Comparison of ENCODE assay signal across 8 cellular contexts in genomic region chr15:50355980-50356379, GRCh38. TPM values are rescaled to one million over a fixed set of nuclear protein-coding genes. Genes with fewer than 3 reads are reported as not detected.
DNase-seq lines count a peak whose midpoint lies in the region; ATAC-seq and TF ChIP-seq lines count a peak whose summit lies in the region.

No MANE protein-coding gene starts in this region.

- TF ChIP-seq CTCF in GM06990 (IDR thresholded peaks at IDR 0.05; ENCODE audit: insufficient read depth, low read length, poor library complexity, severe bottlenecking) = no peak
- no peak for TF ChIP-seq CTCF in Peyer's patch (IDR thresholded peaks at IDR 0.05)
- no peak for TF ChIP-seq CTCF in fibroblast of lung (conservative IDR thresholded peaks at IDR 0.05 in 1 of 2, IDR thresholded peaks at IDR 0.05 in 1 of 2; ENCODE audit: low read depth in 1 of 2, low read length in 2 of 2)
- no peak for TF ChIP-seq CTCF in prostate gland (IDR thresholded peaks at IDR 0.05)

- no peak overlapping the region for H2AFZ ChIP-seq in fibroblast of lung (ENCODE audit: low read length)

- H3K4me3 ChIP-seq in GM06990 (replicated peaks; ENCODE audit: low read depth, low read length) = peak overlapping the region; percentile 72
- peak overlapping the region; percentile 79 to 98 (median 92) for H3K4me3 ChIP-seq in Peyer's patch
- peak overlapping the region; percentile 68 to 88 (median 78) for H3K4me3 ChIP-seq in fibroblast of lung (replicated peaks in 1 of 4; ENCODE audit: control extremely low read depth in 1 of 4, insufficient read depth in 1 of 4, low read depth in 3 of 4, low read length in 4 of 4)
- H3K4me3 ChIP-seq in prostate gland = peak overlapping the region; percentile 99 to 100

- no peak for ATAC-seq in GM19455 (IDR thresholded peaks at IDR 0.05; ENCODE audit: unreplicated experiment)
- ATAC-seq in GM21515 (IDR thresholded peaks at IDR 0.05; ENCODE audit: unreplicated experiment) = no peak

- 12% methylated on average over 2 of the region's 2 CpGs for WGBS in prostate gland

- intact Hi-C loops in prostate gland (cut with DNase I) = loop anchor here (10.0 kb wide), 3 partner anchors 69 to 1201 kb away; partner anchors contain the start of genes COPS2, SPPL2A and USP8

- H3K36me3 ChIP-seq in GM06990 (ENCODE audit: control insufficient read depth, insufficient read depth, low read length) = peaks cover 3% of the 10 kb centered on the region
- peaks cover 0 to 9% (median 0%) of the 10 kb centered on the region in 3 donors for H3K36me3 ChIP-seq in Peyer's patch
- H3K36me3 ChIP-seq in fibroblast of lung (ENCODE audit: control insufficient read depth, insufficient read depth, low read length) = peaks cover 7% of the 10 kb centered on the region
- no peaks in the 10 kb centered on the region for H3K36me3 ChIP-seq in prostate gland

- H4K20me1 ChIP-seq in fibroblast of lung (ENCODE audit: control insufficient read depth, extremely low read depth, insufficient read depth, low read length) = peaks cover 2% of the 10 kb centered on the region

- H3K79me2 ChIP-seq in fibroblast of lung (ENCODE audit: control insufficient read depth, insufficient read depth, low read length) = peaks cover 63% of the 10 kb centered on the region

- peaks cover 0 to 26% (median 4%) of the 10 kb centered on the region in 4 donors for H3K4me1 ChIP-seq in Peyer's patch
- H3K4me1 ChIP-seq in fibroblast of lung (ENCODE audit: control insufficient read depth, extremely low read depth, insufficient read depth, low read length) = no peaks in the 10 kb centered on the region
- H3K4me1 ChIP-seq in prostate gland (replicated peaks) = no peaks in the 10 kb centered on the region

- DNase-seq in GM06990 (ENCODE audit: extremely low read depth, insufficient read length) = no peak
- DNase-seq in Peyer's patch = no peak
- DNase-seq in fibroblast of lung (ENCODE audit: low read depth in 2 of 2) = peak; percentile 7 to 22
- DNase-seq in prostate gland (ENCODE audit: low spot score) = no peak
- no peak for DNase-seq in NCI-H345 treated with DMSO at 0.1 percent for 48 hours (lab: John Stamatoyannopoulos, UW; ENCODE audit: unreplicated experiment)
- no peak for DNase-seq in NCI-H2029 (lab: John Stamatoyannopoulos, UW)

- no peaks in the 10 kb centered on the region for H3K9me3 ChIP-seq in Peyer's patch
- no peaks in the 10 kb centered on the region for H3K9me3 ChIP-seq in fibroblast of lung (ENCODE audit: control insufficient read depth, insufficient read depth, low read depth, low read length)
- no peaks in the 10 kb centered on the region for H3K9me3 ChIP-seq in prostate gland

- H3K27ac ChIP-seq in Peyer's patch = peak overlapping the region; percentile 99 to 100 (median 100)
- H3K27ac ChIP-seq in fibroblast of lung (ENCODE audit: insufficient read depth, low read length) = peak overlapping the region; percentile 85
- peak overlapping the region in 1 of 2 donors; percentile 99 for H3K27ac ChIP-seq in prostate gland

- H3K9ac ChIP-seq in fibroblast of lung (ENCODE audit: insufficient read depth, low read length) = peak overlapping the region; percentile 83

- H3K4me2 ChIP-seq in fibroblast of lung (ENCODE audit: extremely low read depth, insufficient read depth, low read length) = peak overlapping the region; percentile 82

- H3K27me3 ChIP-seq in GM06990 (replicated peaks; ENCODE audit: control insufficient read depth, insufficient read depth, low read length) = no peaks in the 10 kb centered on the region
- H3K27me3 ChIP-seq in Peyer's patch = no peaks in the 10 kb centered on the region
- no peaks in the 10 kb centered on the region for H3K27me3 ChIP-seq in fibroblast of lung (ENCODE audit: control insufficient read depth, insufficient read depth, low read length)
- no peaks in the 10 kb centered on the region for H3K27me3 ChIP-seq in prostate gland (replicated peaks; ENCODE audit: insufficient read depth)

- no peak for TF ChIP-seq POLR2A in Peyer's patch (IDR thresholded peaks at IDR 0.05)
- TF ChIP-seq POLR2A in prostate gland (IDR thresholded peaks at IDR 0.05) = no peak

RNA-seq across cellular contexts. Expression of gene GABPB1, which starts 1.0 kb away (rescaled TPM):
- total RNA-seq in Peyer's patch (10 to 100 TPM; 13.8 to 16.3 (median 15.7) TPM), fibroblast of lung (39.0 and 40.1 TPM in 2 replicates), prostate gland (10 to 100 TPM; 31.8 to 34.1 TPM)
- polyA plus RNA-seq in fibroblast of lung = 25.3 and 25.4 TPM in 2 replicates
- 15.0 and 17.9 TPM in 2 replicates for polyA plus RNA-seq in fibroblast of lung (2012)
- polyA minus RNA-seq in fibroblast of lung (ENCODE audit: low replicate concordance) = 19.6 and 21.9 TPM in 2 replicates

Comparison
In these comparisons a context has a peak if more than half of its experiments do, and no peak if none do; other contexts are left out.
1. DNase-seq: peak in fibroblast of lung (2 of 2); none in GM06990 (single experiment), Peyer's patch (0 of 3), prostate gland (single experiment), NCI-H345 treated with DMSO at 0.1 percent for 48 hours (single experiment) and NCI-H2029 (single experiment).
2. Peak in every context shown above with its lines, with median percentiles within 50 percentile points of each other: H3K4me3 ChIP-seq.